8 cellular contexts compared by ENCODE assay signal in the genomic region with DNA sequence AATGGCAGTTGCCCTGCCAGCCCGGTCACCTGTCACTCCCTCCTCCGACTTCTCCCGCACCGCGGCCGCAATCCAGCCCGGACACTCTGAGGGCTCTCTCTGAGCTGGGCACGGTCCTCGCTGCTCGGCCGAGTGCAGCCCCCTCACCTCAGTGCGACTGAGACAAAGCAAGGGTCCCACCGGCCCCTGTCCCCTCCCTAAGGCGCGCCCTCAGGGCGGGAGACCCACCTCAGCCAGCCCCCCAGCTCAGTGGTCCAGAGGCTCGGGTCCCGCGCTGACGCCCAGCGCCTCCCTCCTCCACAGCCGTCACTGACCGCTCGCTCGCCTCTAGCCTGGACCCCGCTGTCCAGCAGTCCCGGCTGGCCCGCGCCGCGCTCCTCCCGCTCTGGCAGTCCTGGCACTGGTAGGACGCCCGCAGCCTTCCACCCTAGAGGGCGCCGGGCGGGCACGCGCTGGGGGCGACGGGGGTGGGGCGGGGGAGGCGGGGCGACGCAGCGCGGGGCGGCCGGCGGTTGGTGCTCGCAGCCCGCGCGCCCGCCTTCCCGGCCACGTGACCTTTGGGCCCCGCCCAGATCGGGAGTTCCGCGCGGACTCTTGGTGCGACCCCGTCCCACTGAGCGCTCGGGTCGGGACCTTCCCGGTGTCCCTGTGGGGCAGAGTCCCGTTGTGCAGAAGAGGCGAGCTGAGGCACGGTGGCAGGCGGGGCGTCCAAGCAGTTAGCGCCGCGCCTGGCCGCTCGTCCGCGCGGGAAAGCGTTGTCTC. TPM values are rescaled to one million over a fixed set of nuclear protein-coding genes. Genes with fewer than 3 reads are reported as not detected.
DNase-seq lines count a peak whose midpoint lies in the region; ATAC-seq, FAIRE-seq and TF ChIP-seq lines count a peak whose summit lies in the region.

No MANE protein-coding gene starts in this region.

- peaks cover 17% of the 10 kb centered on the region for H3K4me1 ChIP-seq in keratinocyte (ENCODE audit: control insufficient read depth, extremely low read depth, insufficient read depth, low read length)

- no peak for FAIRE-seq in keratinocyte (lab: Jason Lieb, UNC)

- no peaks in the 10 kb centered on the region for H3K79me2 ChIP-seq in keratinocyte (ENCODE audit: control insufficient read depth, insufficient read depth, low read length)

- H3K4me3 ChIP-seq in cardiac fibroblast (replicated peaks in 1 of 2; ENCODE audit: low read depth in 2 of 2, low read length in 2 of 2): peak overlapping the region; percentile 86
- H3K4me3 ChIP-seq in keratinocyte (ENCODE audit: control insufficient read depth in 2 of 3, extremely low read depth in 1 of 3, insufficient read depth in 2 of 3, low read depth in 1 of 3, low read length in 3 of 3): peak overlapping the region; percentile 56 to 81 (median 75)

- DNase-seq in NCI-H2081 (lab: John Stamatoyannopoulos, UW) (peak; percentile 39 to 62), NCI-H2081 treated with DMSO at 0.1 percent for 48 hours (lab: John Stamatoyannopoulos, UW) (no peak), NCI-H2196 treated with DMSO at 0.1 percent for 48 hours (lab: John Stamatoyannopoulos, UW; ENCODE audit: unreplicated experiment) (peak; percentile 75), cardiac fibroblast (ENCODE audit: low read depth in 2 of 2) (peak; percentile 50), keratinocyte (ENCODE audit: low read depth, low spot score) (no peak)
- peak; percentile 65 to 70 (median 68) for DNase-seq in activated CD4-positive, CD25-positive, alpha-beta regulatory T cell (lab: John Stamatoyannopoulos, UW)
- DNase-seq in stimulated activated CD4-positive, alpha-beta T cell treated with anti-CD3 and anti-CD28 coated beads, Interleukin-12 subunit alpha, Interleukin-12 subunit beta, amount 100 ng/mL, for 48 hours (ENCODE audit: low read depth in 2 of 3, low spot score in 1 of 3): peak; percentile 39 to 82 (median 73)

- H3K36me3 ChIP-seq in keratinocyte (ENCODE audit: control insufficient read depth in 2 of 2, extremely low read depth in 1 of 2, insufficient read depth in 2 of 2, low read length in 2 of 2): no peaks in the 10 kb centered on the region

- TF ChIP-seq CTCF in cardiac fibroblast (IDR thresholded peaks at IDR 0.05; ENCODE audit: low read depth, low read length): peak; percentile 14
- TF ChIP-seq CTCF in keratinocyte (optimal IDR thresholded peaks at IDR 0.05 in 1 of 3, IDR thresholded peaks at IDR 0.05 in 1 of 3, conservative IDR thresholded peaks at IDR 0.05 in 1 of 3; ENCODE audit: extremely low read depth in 1 of 3, insufficient read depth in 2 of 3, low read length in 3 of 3): peak in 2 of 3 experiments; percentile 37 to 42

- peak overlapping the region; percentile 97 for H2AFZ ChIP-seq in keratinocyte (ENCODE audit: control insufficient read depth, low read length)

- ATAC-seq in HG02981 (IDR thresholded peaks at IDR 0.05; ENCODE audit: unreplicated experiment): peak; percentile 75

- H3K9me1 ChIP-seq in keratinocyte (ENCODE audit: control insufficient read depth, extremely low read depth, insufficient read depth, low read length): no peaks in the 10 kb centered on the region

- H3K4me2 ChIP-seq in keratinocyte (ENCODE audit: control insufficient read depth, extremely low read depth, insufficient read depth, low read depth, low read length): peak overlapping the region; percentile 96

- H3K27ac ChIP-seq in keratinocyte (ENCODE audit: control insufficient read depth, insufficient read depth, low read length): no peak overlapping the region

- dilution Hi-C loops in keratinocyte (cut with MboI; ENCODE audit: extremely low pct_ligation_motif_present, low sequenced_read_pairs): no loop called here

- no peaks in the 10 kb centered on the region for H4K20me1 ChIP-seq in keratinocyte (ENCODE audit: control insufficient read depth, extremely low read depth, insufficient read depth, low read length)

- H3K27me3 ChIP-seq in keratinocyte (ENCODE audit: control insufficient read depth, extremely low read depth, insufficient read depth, low read length): no peaks in the 10 kb centered on the region

- no peaks in the 10 kb centered on the region for H3K9me3 ChIP-seq in keratinocyte (ENCODE audit: control insufficient read depth, low read depth, low read length)

- H3K9ac ChIP-seq in keratinocyte (ENCODE audit: control insufficient read depth, extremely low read depth, insufficient read depth, low read length): peak overlapping the region; percentile 64

RNA-seq across cellular contexts. Expression of gene L3MBTL2, which starts 7.9 kb away (rescaled TPM):
- polyA plus RNA-seq in keratinocyte: 16.7 to 24.8 TPM (median 18.1 TPM) in 3 replicates
- polyA plus RNA-seq in keratinocyte (2011; ENCODE audit: low read depth): 4.4 TPM
- polyA plus RNA-seq in keratinocyte (2011; cell fraction: cytosol; rRNA removed): 15.4 and 20.5 TPM in 2 replicates
- polyA plus RNA-seq in keratinocyte (2011; cell fraction: nucleus; rRNA removed): 30.2 and 33.2 TPM in 2 replicates
- polyA plus RNA-seq in keratinocyte (2012; ENCODE audit: low replicate concordance): 10.3 and 16.4 TPM in 2 replicates
- polyA minus RNA-seq in keratinocyte: 24.9 to 29.3 TPM (median 27.9 TPM) in 3 replicates
- 18.6 TPM for polyA minus RNA-seq in keratinocyte (2011; cell fraction: cytosol; rRNA and poly(A)+ RNA removed)
- 15.9 and 17.1 TPM in 2 replicates for polyA minus RNA-seq in keratinocyte (2011; cell fraction: nucleus; rRNA and poly(A)+ RNA removed)

RNA-seq across cellular contexts. Expression of gene CHADL, which starts 43.5 kb away (rescaled TPM):
- polyA plus RNA-seq in keratinocyte: 0.16 to 0.26 TPM (median 0.26 TPM) in 3 replicates
- polyA plus RNA-seq in keratinocyte (2011; ENCODE audit: low read depth): 0.27 TPM
- polyA plus RNA-seq in keratinocyte (2011; cell fraction: cytosol; rRNA removed): 0.07 and 0.27 TPM in 2 replicates
- 0.31 and 0.32 TPM in 2 replicates for polyA plus RNA-seq in keratinocyte (2011; cell fraction: nucleus; rRNA removed)
- 0.11 and 0.18 TPM in 2 replicates for polyA plus RNA-seq in keratinocyte (2012; ENCODE audit: low replicate concordance)
- polyA minus RNA-seq in keratinocyte: 0.10 to 0.66 TPM (median 0.13 TPM) in 3 replicates
- polyA minus RNA-seq in keratinocyte (2011; cell fraction: cytosol; rRNA and poly(A)+ RNA removed): not detected
- polyA minus RNA-seq in keratinocyte (2011; cell fraction: nucleus; rRNA and poly(A)+ RNA removed): 0.42 and 0.85 TPM in 2 replicates

Comparison
In these comparisons a context has a peak if more than half of its experiments do, and no peak if none do; other contexts are left out.
1. DNase-seq: peak in NCI-H2081 (2 of 2), NCI-H2196 treated with DMSO at 0.1 percent for 48 hours (single experiment), activated CD4-positive, CD25-positive, alpha-beta regulatory T cell (4 of 4), cardiac fibroblast (2 of 2) and stimulated activated CD4-positive, alpha-beta T cell treated with anti-CD3 and anti-CD28 coated beads, Interleukin-12 subunit alpha, Interleukin-12 subunit beta, amount 100 ng/mL, for 48 hours (3 of 3); none in NCI-H2081 treated with DMSO at 0.1 percent for 48 hours (single experiment) and keratinocyte (single experiment).